In the genomic region with DNA sequence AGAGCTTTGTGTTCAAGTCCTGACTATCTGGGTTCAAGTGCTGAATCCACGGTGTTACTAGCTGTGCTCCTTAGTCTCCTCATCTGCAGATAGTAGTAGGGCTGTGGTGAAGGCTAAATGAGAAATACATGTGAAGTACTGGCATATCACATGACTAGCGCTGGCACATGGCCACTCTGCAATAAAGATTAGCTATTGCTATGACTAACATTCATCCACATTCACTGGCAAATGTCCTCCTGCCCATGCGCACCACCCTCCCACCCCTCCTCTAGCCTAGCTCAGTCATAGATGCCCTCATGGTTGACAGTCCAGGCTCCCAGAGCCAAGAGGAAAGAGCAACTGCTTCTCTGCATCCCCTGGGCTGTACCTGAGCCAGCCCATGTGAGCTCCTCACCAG, we compare ENCODE assay signal across 8 cellular contexts. TPM values are rescaled to one million over a fixed set of nuclear protein-coding genes. Genes with fewer than 3 reads are reported as not detected.
A peak's percentile ranks its signal among the peaks of the same experiment; 100 is the strongest.
DNase-seq lines count a peak whose midpoint lies in the region; ATAC-seq, FAIRE-seq and TF ChIP-seq lines count a peak whose summit lies in the region.

No MANE protein-coding gene starts in this region.

- dilution Hi-C loops in keratinocyte (cut with MboI; ENCODE audit: extremely low pct_ligation_motif_present, low sequenced_read_pairs): no loop called here

- H3K27ac ChIP-seq in ACC112 (ENCODE audit: low read depth, low read length) (peak overlapping the region; percentile 83), astrocyte (ENCODE audit: low read depth, low read length) (peak overlapping the region; percentile 44), keratinocyte (ENCODE audit: control insufficient read depth, insufficient read depth, low read length) (peak overlapping the region; percentile 98)

- peaks cover 35% of the 10 kb centered on the region for H3K4me1 Mint-ChIP-seq in astrocyte (ENCODE audit: low read depth, unreplicated experiment)
- peaks cover 7% of the 10 kb centered on the region for H3K4me1 Mint-ChIP-seq in activated T-helper 2 cell treated with anti-CD3 and anti-CD28 coated beads, Interferon-gamma antibody, Interleukin-2, Interleukin-4, amounts not matched to agents 10 μg/mL and 5 μg/mL and 100 μg/mL, durations not matched to agents 14 hours and 24 hours and 36 hours (ENCODE audit: low read depth)

- H2AFZ ChIP-seq in ACC112 (ENCODE audit: low read length, unreplicated experiment): no peak overlapping the region
- peak overlapping the region; percentile 70 for H2AFZ ChIP-seq in astrocyte (ENCODE audit: low read depth, low read length)
- H2AFZ ChIP-seq in keratinocyte (ENCODE audit: control insufficient read depth, low read length): peak overlapping the region; percentile 14

- no peaks in the 10 kb centered on the region for H3K9me3 Mint-ChIP-seq in astrocyte (ENCODE audit: unreplicated experiment)
- no peaks in the 10 kb centered on the region for H3K9me3 Mint-ChIP-seq in activated T-helper 2 cell treated with anti-CD3 and anti-CD28 coated beads, Interferon-gamma antibody, Interleukin-2, Interleukin-4, amounts not matched to agents 10 μg/mL and 5 μg/mL and 100 μg/mL, durations not matched to agents 14 hours and 24 hours and 36 hours

- H3K4me2 ChIP-seq in astrocyte (ENCODE audit: low read length): peak overlapping the region; percentile 44
- H3K4me2 ChIP-seq in keratinocyte (ENCODE audit: control insufficient read depth, extremely low read depth, insufficient read depth, low read depth, low read length): peak overlapping the region; percentile 25

- peak in 74 of 76 experiments; percentile 22 to 94 (median 85) for DNase-seq in HUDEP-2 (lab: John Stamatoyannopoulos, UW; ENCODE audit: unreplicated experiment in 76 of 76)
- DNase-seq in astrocyte (ENCODE audit: low read depth): peak; percentile 95
- DNase-seq in keratinocyte (ENCODE audit: low read depth, low spot score): peak; percentile 75
- no peak for DNase-seq in activated T-helper 2 cell treated with anti-CD3 and anti-CD28 coated beads, Interferon-gamma antibody, Interleukin-2, Interleukin-4, amounts not matched to agents 10 μg/mL and 5 μg/mL and 100 μg/mL, durations not matched to agents 14 hours and 24 hours and 36 hours (ENCODE audit: low spot score)
- no peak for DNase-seq in NCI-H526 treated with DMSO at 0.1 percent for 48 hours (lab: John Stamatoyannopoulos, UW)
- DNase-seq in NCI-H187 treated with DMSO at 0.1 percent for 48 hours (lab: John Stamatoyannopoulos, UW): no peak

- no peak for ATAC-seq in GM19035 (IDR thresholded peaks at IDR 0.05; ENCODE audit: unreplicated experiment)

- no peak overlapping the region for H3K4me3 Mint-ChIP-seq in astrocyte (ENCODE audit: unreplicated experiment)
- no peak overlapping the region for H3K4me3 Mint-ChIP-seq in activated T-helper 2 cell treated with anti-CD3 and anti-CD28 coated beads, Interferon-gamma antibody, Interleukin-2, Interleukin-4, amounts not matched to agents 10 μg/mL and 5 μg/mL and 100 μg/mL, durations not matched to agents 14 hours and 24 hours and 36 hours (ENCODE audit: low read depth)

- no peaks in the 10 kb centered on the region for H3K79me2 ChIP-seq in ACC112 (ENCODE audit: control insufficient read depth, insufficient read depth, low read length, unreplicated experiment)
- peaks cover 8% of the 10 kb centered on the region for H3K79me2 ChIP-seq in astrocyte (ENCODE audit: insufficient read depth, low read length)
- peaks cover 3% of the 10 kb centered on the region for H3K79me2 ChIP-seq in keratinocyte (ENCODE audit: control insufficient read depth, insufficient read depth, low read length)

- H3K27me3 Mint-ChIP-seq in astrocyte (ENCODE audit: low read depth, unreplicated experiment): no peaks in the 10 kb centered on the region
- H3K27me3 Mint-ChIP-seq in activated T-helper 2 cell treated with anti-CD3 and anti-CD28 coated beads, Interferon-gamma antibody, Interleukin-2, Interleukin-4, amounts not matched to agents 10 μg/mL and 5 μg/mL and 100 μg/mL, durations not matched to agents 14 hours and 24 hours and 36 hours (ENCODE audit: low read depth): no peaks in the 10 kb centered on the region

- H3K36me3 Mint-ChIP-seq in astrocyte (ENCODE audit: low read depth, unreplicated experiment): peaks cover 14% of the 10 kb centered on the region
- H3K36me3 Mint-ChIP-seq in activated T-helper 2 cell treated with anti-CD3 and anti-CD28 coated beads, Interferon-gamma antibody, Interleukin-2, Interleukin-4, amounts not matched to agents 10 μg/mL and 5 μg/mL and 100 μg/mL, durations not matched to agents 14 hours and 24 hours and 36 hours (ENCODE audit: low read depth): peaks cover 15% of the 10 kb centered on the region

- TF ChIP-seq CTCF in astrocyte (IDR thresholded peaks at IDR 0.05; ENCODE audit: insufficient read depth, low read depth, low read length) (no peak), keratinocyte (optimal IDR thresholded peaks at IDR 0.05 in 1 of 3, IDR thresholded peaks at IDR 0.05 in 1 of 3, conservative IDR thresholded peaks at IDR 0.05 in 1 of 3; ENCODE audit: extremely low read depth in 1 of 3, insufficient read depth in 2 of 3, low read length in 3 of 3) (no peak)

- no peaks in the 10 kb centered on the region for H3K27me3 ChIP-seq in ACC112 (ENCODE audit: insufficient read depth, low read length)
- H3K27me3 ChIP-seq in astrocyte (ENCODE audit: insufficient read depth, low read length): no peaks in the 10 kb centered on the region
- no peaks in the 10 kb centered on the region for H3K27me3 ChIP-seq in keratinocyte (ENCODE audit: control insufficient read depth, extremely low read depth, insufficient read depth, low read length)

- H4K20me1 ChIP-seq in astrocyte (ENCODE audit: insufficient read depth, low read length) (no peaks in the 10 kb centered on the region), keratinocyte (ENCODE audit: control insufficient read depth, extremely low read depth, insufficient read depth, low read length) (no peaks in the 10 kb centered on the region)

- H3K4me3 ChIP-seq in ACC112 (ENCODE audit: low read depth, low read length) (no peak overlapping the region), astrocyte (ENCODE audit: insufficient read depth, low read depth, low read length) (no peak overlapping the region), keratinocyte (ENCODE audit: control insufficient read depth in 2 of 3, extremely low read depth in 1 of 3, insufficient read depth in 2 of 3, low read depth in 1 of 3, low read length in 3 of 3) (no peak overlapping the region)

- peaks cover 6% of the 10 kb centered on the region; the same call in 1 of the 2 replicates for H3K36me3 ChIP-seq in ACC112 (ENCODE audit: insufficient read depth, low read length)
- H3K36me3 ChIP-seq in astrocyte (ENCODE audit: insufficient read depth, low read length): peaks cover 16% of the 10 kb centered on the region
- peaks cover 9 to 20% of the 10 kb centered on the region in 2 experiments for H3K36me3 ChIP-seq in keratinocyte (ENCODE audit: control insufficient read depth in 2 of 2, extremely low read depth in 1 of 2, insufficient read depth in 2 of 2, low read length in 2 of 2)

- intact Hi-C loops in activated T-helper 2 cell treated with anti-CD3 and anti-CD28 coated beads, Interferon-gamma antibody, Interleukin-2, Interleukin-4, amounts not matched to agents 10 μg/mL and 5 μg/mL and 100 μg/mL, durations not matched to agents 14 hours and 24 hours and 36 hours (cut with micrococcal nuclease): no loop called here

- H3K9me1 ChIP-seq in keratinocyte (ENCODE audit: control insufficient read depth, extremely low read depth, insufficient read depth, low read length): no peaks in the 10 kb centered on the region

- peak overlapping the region; percentile 23 for H3K9ac ChIP-seq in astrocyte (ENCODE audit: low read length)
- no peak overlapping the region for H3K9ac ChIP-seq in keratinocyte (ENCODE audit: control insufficient read depth, extremely low read depth, insufficient read depth, low read length)

- H3K9me3 ChIP-seq in astrocyte (ENCODE audit: insufficient read depth, low read depth, low read length): no peaks in the 10 kb centered on the region
- no peaks in the 10 kb centered on the region for H3K9me3 ChIP-seq in keratinocyte (ENCODE audit: control insufficient read depth, low read depth, low read length)

- peak overlapping the region; percentile 18 for H3K27ac Mint-ChIP-seq in astrocyte (ENCODE audit: unreplicated experiment)
- H3K27ac Mint-ChIP-seq in activated T-helper 2 cell treated with anti-CD3 and anti-CD28 coated beads, Interferon-gamma antibody, Interleukin-2, Interleukin-4, amounts not matched to agents 10 μg/mL and 5 μg/mL and 100 μg/mL, durations not matched to agents 14 hours and 24 hours and 36 hours: no peak overlapping the region

- FAIRE-seq in astrocyte (lab: Jason Lieb, UNC) (peak; percentile 97), keratinocyte (lab: Jason Lieb, UNC) (peak; percentile 87)

- H3K4me1 ChIP-seq in ACC112 (ENCODE audit: control insufficient read depth, insufficient read depth, low read length, unreplicated experiment) (peaks cover 48% of the 10 kb centered on the region), astrocyte (ENCODE audit: insufficient read depth, low read length) (peaks cover 44% of the 10 kb centered on the region), keratinocyte (ENCODE audit: control insufficient read depth, extremely low read depth, insufficient read depth, low read length) (peaks cover 43% of the 10 kb centered on the region)

RNA-seq across cellular contexts. Expression of a gene that starts 8.5 kb away (rescaled TPM):
- 3.4 and 10.8 TPM in 2 replicates for total RNA-seq in astrocyte
- polyA plus RNA-seq in keratinocyte: 0.09 to 0.28 TPM (median 0.23 TPM) in 3 replicates
- 0.06 TPM for polyA plus RNA-seq in keratinocyte (2011; ENCODE audit: low read depth)
- polyA plus RNA-seq in keratinocyte (2011; cell fraction: cytosol; rRNA removed): 0.05 and 0.06 TPM in 2 replicates
- polyA plus RNA-seq in keratinocyte (2011; cell fraction: nucleus; rRNA removed): 0.38 and 0.63 TPM in 2 replicates
- 0.18 and 0.39 TPM in 2 replicates for polyA plus RNA-seq in keratinocyte (2012; ENCODE audit: low replicate concordance)
- 0.06 to 1.1 TPM (median 0.30 TPM) in 3 replicates for polyA minus RNA-seq in keratinocyte
- not detected for polyA minus RNA-seq in keratinocyte (2011; cell fraction: cytosol; rRNA and poly(A)+ RNA removed)
- polyA minus RNA-seq in keratinocyte (2011; cell fraction: nucleus; rRNA and poly(A)+ RNA removed): 0.53 and 0.54 TPM in 2 replicates
- not detected in 2 replicates for total RNA-seq in activated T-helper 2 cell treated with anti-CD3 and anti-CD28 coated beads, Interferon-gamma antibody, Interleukin-2, Interleukin-4, amounts not matched to agents 10 μg/mL and 5 μg/mL and 100 μg/mL, durations not matched to agents 14 hours and 24 hours and 36 hours

RNA-seq across cellular contexts. Expression of a gene that starts 15.8 kb away (rescaled TPM):
- 87.1 and 87.6 TPM in 2 replicates for total RNA-seq in astrocyte
- 145 to 173 TPM (median 169 TPM) in 3 replicates for polyA plus RNA-seq in keratinocyte
- polyA plus RNA-seq in keratinocyte (2011; ENCODE audit: low read depth): 97.0 TPM
- polyA plus RNA-seq in keratinocyte (2011; cell fraction: cytosol; rRNA removed): 145 and 218 TPM in 2 replicates
- polyA plus RNA-seq in keratinocyte (2011; cell fraction: nucleus; rRNA removed): 115 TPM in 2 replicates
- 105 and 147 TPM in 2 replicates for polyA plus RNA-seq in keratinocyte (2012; ENCODE audit: low replicate concordance)
- 18.6 to 56.0 TPM (median 55.2 TPM) in 3 replicates for polyA minus RNA-seq in keratinocyte
- polyA minus RNA-seq in keratinocyte (2011; cell fraction: cytosol; rRNA and poly(A)+ RNA removed): 210 TPM
- 24.0 and 30.9 TPM in 2 replicates for polyA minus RNA-seq in keratinocyte (2011; cell fraction: nucleus; rRNA and poly(A)+ RNA removed)
- 68.4 and 71.5 TPM in 2 replicates for total RNA-seq in activated T-helper 2 cell treated with anti-CD3 and anti-CD28 coated beads, Interferon-gamma antibody, Interleukin-2, Interleukin-4, amounts not matched to agents 10 μg/mL and 5 μg/mL and 100 μg/mL, durations not matched to agents 14 hours and 24 hours and 36 hours

RNA-seq across cellular contexts. Expression of a gene that starts 22.5 kb away (rescaled TPM):
- 259 and 271 TPM in 2 replicates for total RNA-seq in astrocyte
- polyA plus RNA-seq in keratinocyte: 75.0 to 168 TPM (median 84.4 TPM) in 3 replicates
- 232 TPM for polyA plus RNA-seq in keratinocyte (2011; ENCODE audit: low read depth)
- polyA plus RNA-seq in keratinocyte (2011; cell fraction: cytosol; rRNA removed): 78.2 and 125 TPM in 2 replicates
- 171 and 172 TPM in 2 replicates for polyA plus RNA-seq in keratinocyte (2011; cell fraction: nucleus; rRNA removed)
- polyA plus RNA-seq in keratinocyte (2012; ENCODE audit: low replicate concordance): 165 and 219 TPM in 2 replicates
- 61.2 to 253 TPM (median 62.4 TPM) in 3 replicates for polyA minus RNA-seq in keratinocyte
- polyA minus RNA-seq in keratinocyte (2011; cell fraction: cytosol; rRNA and poly(A)+ RNA removed): 213 TPM
- polyA minus RNA-seq in keratinocyte (2011; cell fraction: nucleus; rRNA and poly(A)+ RNA removed): 86.6 and 113 TPM in 2 replicates
- total RNA-seq in activated T-helper 2 cell treated with anti-CD3 and anti-CD28 coated beads, Interferon-gamma antibody, Interleukin-2, Interleukin-4, amounts not matched to agents 10 μg/mL and 5 μg/mL and 100 μg/mL, durations not matched to agents 14 hours and 24 hours and 36 hours: 162 and 172 TPM in 2 replicates

RNA-seq across cellular contexts. Expression of a gene that starts 44.8 kb away (rescaled TPM):
- 28.7 and 32.2 TPM in 2 replicates for total RNA-seq in astrocyte
- polyA plus RNA-seq in keratinocyte: 33.1 to 47.6 TPM (median 42.6 TPM) in 3 replicates
- 15.2 TPM for polyA plus RNA-seq in keratinocyte (2011; ENCODE audit: low read depth)
- polyA plus RNA-seq in keratinocyte (2011; cell fraction: cytosol; rRNA removed): 30.2 and 35.9 TPM in 2 replicates
- polyA plus RNA-seq in keratinocyte (2011; cell fraction: nucleus; rRNA removed): 33.6 and 38.0 TPM in 2 replicates
- 32.2 and 40.8 TPM in 2 replicates for polyA plus RNA-seq in keratinocyte (2012; ENCODE audit: low replicate concordance)
- 20.9 to 33.1 TPM (median 30.5 TPM) in 3 replicates for polyA minus RNA-seq in keratinocyte
- 25.3 TPM for polyA minus RNA-seq in keratinocyte (2011; cell fraction: cytosol; rRNA and poly(A)+ RNA removed)
- polyA minus RNA-seq in keratinocyte (2011; cell fraction: nucleus; rRNA and poly(A)+ RNA removed): 12.9 and 13.8 TPM in 2 replicates
- 33.6 and 35.3 TPM in 2 replicates for total RNA-seq in activated T-helper 2 cell treated with anti-CD3 and anti-CD28 coated beads, Interferon-gamma antibody, Interleukin-2, Interleukin-4, amounts not matched to agents 10 μg/mL and 5 μg/mL and 100 μg/mL, durations not matched to agents 14 hours and 24 hours and 36 hours

RNA-seq across cellular contexts. Expression of a gene that starts 49.6 kb away (rescaled TPM):
- total RNA-seq in astrocyte: 0.38 and 0.39 TPM in 2 replicates
- polyA plus RNA-seq in keratinocyte: 0.02 to 0.13 TPM (median 0.03 TPM) in 3 replicates
- not detected for polyA plus RNA-seq in keratinocyte (2011; ENCODE audit: low read depth)
- polyA plus RNA-seq in keratinocyte (2011; cell fraction: cytosol; rRNA removed): 0.06 TPM in 1 of 2 replicates, not detected in the other
- polyA plus RNA-seq in keratinocyte (2011; cell fraction: nucleus; rRNA removed): 0.14 and 0.33 TPM in 2 replicates
- polyA plus RNA-seq in keratinocyte (2012; ENCODE audit: low replicate concordance): 0.14 TPM in 1 of 2 replicates, not detected in the other
- 0.29 TPM in 1 of 3 replicates, not detected in the others for polyA minus RNA-seq in keratinocyte
- not detected for polyA minus RNA-seq in keratinocyte (2011; cell fraction: cytosol; rRNA and poly(A)+ RNA removed)
- polyA minus RNA-seq in keratinocyte (2011; cell fraction: nucleus; rRNA and poly(A)+ RNA removed): not detected in 2 replicates
- 0.18 and 0.21 TPM in 2 replicates for total RNA-seq in activated T-helper 2 cell treated with anti-CD3 and anti-CD28 coated beads, Interferon-gamma antibody, Interleukin-2, Interleukin-4, amounts not matched to agents 10 μg/mL and 5 μg/mL and 100 μg/mL, durations not matched to agents 14 hours and 24 hours and 36 hours

Comparison
In these comparisons a context has a peak if more than half of its experiments do, and no peak if none do; other contexts are left out.
1. H3K27ac ChIP-seq: peak in every context shown above with its lines; median percentile 98 in keratinocyte; 83 in ACC112; 44 in astrocyte.
2. DNase-seq: peak in HUDEP-2 (74 of 76), astrocyte (single experiment) and keratinocyte (single experiment); none in activated T-helper 2 cell treated with anti-CD3 and anti-CD28 coated beads, Interferon-gamma antibody, Interleukin-2, Interleukin-4, amounts not matched to agents 10 μg/mL and 5 μg/mL and 100 μg/mL, durations not matched to agents 14 hours and 24 hours and 36 hours (single experiment), NCI-H526 treated with DMSO at 0.1 percent for 48 hours (single experiment) and NCI-H187 treated with DMSO at 0.1 percent for 48 hours (single experiment).